ENCODE assay signal across 1 cellular context in genomic region chr13:93230466-93230865, GRCh38.
TF ChIP-seq lines count a peak whose summit lies in the region.

No MANE protein-coding gene starts in this region.

TF ChIP-seq in WTC11, 78 proteins besides CTCF, POLR2A, EP300 and RAD21 (continued from another document):
- TF ChIP-seq AFF4 (CRISPR knock-in tag; IDR thresholded peaks at IDR 0.05; ENCODE audit: borderline replicate concordance) (no peak), RELA (CRISPR knock-in tag; IDR thresholded peaks at IDR 0.05; ENCODE audit: borderline replicate concordance) (no peak), ZNF396 (CRISPR knock-in tag; IDR thresholded peaks at IDR 0.05; ENCODE audit: borderline replicate concordance) (no peak), NFYB (CRISPR knock-in tag; conservative IDR thresholded peaks at IDR 0.05; ENCODE audit: low read depth) (no peak)
- TF ChIP-seq, protein P1, sequence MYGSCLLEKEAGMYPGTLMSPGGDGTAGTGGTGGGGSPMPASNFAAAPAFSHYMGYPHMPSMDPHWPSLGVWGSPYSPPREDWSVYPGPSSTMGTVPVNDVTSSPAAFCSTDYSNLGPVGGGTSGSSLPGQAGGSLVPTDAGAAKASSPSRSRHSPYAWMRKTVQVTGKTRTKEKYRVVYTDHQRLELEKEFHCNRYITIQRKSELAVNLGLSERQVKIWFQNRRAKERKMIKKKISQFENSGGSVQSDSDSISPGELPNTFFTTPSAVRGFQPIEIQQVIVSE (CRISPR knock-in tag; IDR thresholded peaks at IDR 0.05; ENCODE audit: borderline replicate concordance) = no peak
